In the genomic region with DNA sequence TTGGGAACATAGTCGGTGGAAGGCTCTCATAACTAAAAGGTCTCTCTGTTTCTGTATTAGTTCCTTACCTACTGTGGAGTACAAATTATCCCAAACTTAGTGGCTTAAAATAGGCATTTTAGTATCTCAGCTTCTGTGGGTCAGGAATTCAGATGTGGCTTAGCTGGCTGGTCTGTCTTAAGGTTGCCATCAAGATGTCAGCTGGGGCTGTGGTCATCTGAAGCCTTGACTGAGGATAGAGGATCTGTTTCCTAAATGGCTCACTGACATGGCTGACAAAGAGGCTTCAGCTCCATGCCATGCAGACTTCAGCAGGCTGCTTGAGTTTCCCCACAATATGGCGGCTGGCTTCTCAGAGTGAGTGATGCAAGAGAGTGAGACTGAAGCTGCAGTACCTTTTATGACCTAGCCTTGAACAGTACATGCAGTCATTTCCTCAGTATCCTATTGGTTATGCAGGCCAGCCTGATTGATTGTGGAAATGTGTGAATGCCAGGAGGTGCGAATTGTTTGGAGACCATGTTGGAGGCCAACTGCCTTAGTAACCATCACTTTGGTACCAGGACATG, we compare ENCODE assay signal across 1 cellular context.
A peak's percentile ranks its signal among the peaks of the same experiment; 100 is the strongest.
TF ChIP-seq lines count a peak whose summit lies in the region.

No MANE protein-coding gene starts in this region.

TF ChIP-seq in K562, 482 proteins besides CTCF, POLR2A, EP300 and RAD21 (continued from another document):
- TF ChIP-seq ATF2 (CRISPR knock-in tag; IDR thresholded peaks at IDR 0.05) = peak; percentile 89
- peak; percentile 26; the same call in 1 of the 2 replicates for TF ChIP-seq HCFC1 (IDR thresholded peaks at IDR 0.05; ENCODE audit: low read depth, low read length)
- TF ChIP-seq SMC3 (conservative IDR thresholded peaks at IDR 0.05; ENCODE audit: insufficient read depth, low read depth, low read length) = no peak
- TF ChIP-seq, protein P1, sequence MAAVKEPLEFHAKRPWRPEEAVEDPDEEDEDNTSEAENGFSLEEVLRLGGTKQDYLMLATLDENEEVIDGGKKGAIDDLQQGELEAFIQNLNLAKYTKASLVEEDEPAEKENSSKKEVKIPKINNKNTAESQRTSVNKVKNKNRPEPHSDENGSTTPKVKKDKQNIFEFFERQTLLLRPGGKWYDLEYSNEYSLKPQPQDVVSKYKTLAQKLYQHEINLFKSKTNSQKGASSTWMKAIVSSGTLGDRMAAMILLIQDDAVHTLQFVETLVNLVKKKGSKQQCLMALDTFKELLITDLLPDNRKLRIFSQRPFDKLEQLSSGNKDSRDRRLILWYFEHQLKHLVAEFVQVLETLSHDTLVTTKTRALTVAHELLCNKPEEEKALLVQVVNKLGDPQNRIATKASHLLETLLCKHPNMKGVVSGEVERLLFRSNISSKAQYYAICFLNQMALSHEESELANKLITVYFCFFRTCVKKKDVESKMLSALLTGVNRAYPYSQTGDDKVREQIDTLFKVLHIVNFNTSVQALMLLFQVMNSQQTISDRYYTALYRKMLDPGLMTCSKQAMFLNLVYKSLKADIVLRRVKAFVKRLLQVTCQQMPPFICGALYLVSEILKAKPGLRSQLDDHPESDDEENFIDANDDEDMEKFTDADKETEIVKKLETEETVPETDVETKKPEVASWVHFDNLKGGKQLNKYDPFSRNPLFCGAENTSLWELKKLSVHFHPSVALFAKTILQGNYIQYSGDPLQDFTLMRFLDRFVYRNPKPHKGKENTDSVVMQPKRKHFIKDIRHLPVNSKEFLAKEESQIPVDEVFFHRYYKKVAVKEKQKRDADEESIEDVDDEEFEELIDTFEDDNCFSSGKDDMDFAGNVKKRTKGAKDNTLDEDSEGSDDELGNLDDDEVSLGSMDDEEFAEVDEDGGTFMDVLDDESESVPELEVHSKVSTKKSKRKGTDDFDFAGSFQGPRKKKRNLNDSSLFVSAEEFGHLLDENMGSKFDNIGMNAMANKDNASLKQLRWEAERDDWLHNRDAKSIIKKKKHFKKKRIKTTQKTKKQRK (IDR thresholded peaks at IDR 0.05; ENCODE audit: borderline replicate concordance, low read depth, low read length) = no peak
- TF ChIP-seq ZNF24 (IDR thresholded peaks at IDR 0.05) = 0 out of 2 replicates have a peak, but pooled peaks have one; percentile 35
- TF ChIP-seq IRF9 (tag; IDR thresholded peaks at IDR 0.05) = peak; percentile 57
- peak; percentile 62; the same call in 1 of the 2 replicates for TF ChIP-seq ZEB2 (IDR thresholded peaks at IDR 0.05)
- no peak for TF ChIP-seq SRSF9 (IDR thresholded peaks at IDR 0.05; ENCODE audit: borderline replicate concordance, low read depth, low read length)
- TF ChIP-seq CBX3 (IDR thresholded peaks at IDR 0.05; ENCODE audit: borderline replicate concordance in 1 of 2, low read length in 2 of 2) = peak in 1 of 2 experiments; percentile 95; a peak in 2 of 3 replicates
- peak; percentile 73 for TF ChIP-seq ZNF280A (IDR thresholded peaks at IDR 0.05; ENCODE audit: low read depth, partially characterized antibody)
- TF ChIP-seq YY1 (IDR thresholded peaks at IDR 0.05; ENCODE audit: borderline replicate concordance in 1 of 3, control insufficient read depth in 1 of 3, extremely low read depth in 1 of 3, insufficient read depth in 3 of 3, insufficient read length in 1 of 3, insufficient replicate concordance in 2 of 3, low read depth in 1 of 3, low read length in 2 of 3) = peak; percentile 43 to 92 (median 82)
- no peak for TF ChIP-seq KDM2B (CRISPR knock-in tag; IDR thresholded peaks at IDR 0.05)
- peak; percentile 17; the same call in 1 of the 2 replicates for TF ChIP-seq JUND (IDR thresholded peaks at IDR 0.05; ENCODE audit: borderline replicate concordance, low read depth, low read length)
- TF ChIP-seq JUND (tag; IDR thresholded peaks at IDR 0.05; ENCODE audit: borderline replicate concordance, low read depth, low read length) = 0 out of 3 replicates have a peak, but pooled peaks have one; percentile 43
- TF ChIP-seq CEBPG (CRISPR knock-in tag; IDR thresholded peaks at IDR 0.05) = peak; percentile 98
- TF ChIP-seq CEBPG (tag; conservative IDR thresholded peaks at IDR 0.05 in 1 of 2, IDR thresholded peaks at IDR 0.05 in 1 of 2) = peak in 1 of 2 experiments; percentile 94; a peak in 2 of 4 replicates
- TF ChIP-seq RUNX1 (IDR thresholded peaks at IDR 0.05; ENCODE audit: low read depth) = no peak
- TF ChIP-seq ZNF445 (CRISPR knock-in tag; IDR thresholded peaks at IDR 0.05; ENCODE audit: low read depth) = no peak
- TF ChIP-seq POU5F1 (IDR thresholded peaks at IDR 0.05; ENCODE audit: borderline replicate concordance, low read depth, low read length, partially characterized antibody) = no peak
- TF ChIP-seq, protein P2, sequence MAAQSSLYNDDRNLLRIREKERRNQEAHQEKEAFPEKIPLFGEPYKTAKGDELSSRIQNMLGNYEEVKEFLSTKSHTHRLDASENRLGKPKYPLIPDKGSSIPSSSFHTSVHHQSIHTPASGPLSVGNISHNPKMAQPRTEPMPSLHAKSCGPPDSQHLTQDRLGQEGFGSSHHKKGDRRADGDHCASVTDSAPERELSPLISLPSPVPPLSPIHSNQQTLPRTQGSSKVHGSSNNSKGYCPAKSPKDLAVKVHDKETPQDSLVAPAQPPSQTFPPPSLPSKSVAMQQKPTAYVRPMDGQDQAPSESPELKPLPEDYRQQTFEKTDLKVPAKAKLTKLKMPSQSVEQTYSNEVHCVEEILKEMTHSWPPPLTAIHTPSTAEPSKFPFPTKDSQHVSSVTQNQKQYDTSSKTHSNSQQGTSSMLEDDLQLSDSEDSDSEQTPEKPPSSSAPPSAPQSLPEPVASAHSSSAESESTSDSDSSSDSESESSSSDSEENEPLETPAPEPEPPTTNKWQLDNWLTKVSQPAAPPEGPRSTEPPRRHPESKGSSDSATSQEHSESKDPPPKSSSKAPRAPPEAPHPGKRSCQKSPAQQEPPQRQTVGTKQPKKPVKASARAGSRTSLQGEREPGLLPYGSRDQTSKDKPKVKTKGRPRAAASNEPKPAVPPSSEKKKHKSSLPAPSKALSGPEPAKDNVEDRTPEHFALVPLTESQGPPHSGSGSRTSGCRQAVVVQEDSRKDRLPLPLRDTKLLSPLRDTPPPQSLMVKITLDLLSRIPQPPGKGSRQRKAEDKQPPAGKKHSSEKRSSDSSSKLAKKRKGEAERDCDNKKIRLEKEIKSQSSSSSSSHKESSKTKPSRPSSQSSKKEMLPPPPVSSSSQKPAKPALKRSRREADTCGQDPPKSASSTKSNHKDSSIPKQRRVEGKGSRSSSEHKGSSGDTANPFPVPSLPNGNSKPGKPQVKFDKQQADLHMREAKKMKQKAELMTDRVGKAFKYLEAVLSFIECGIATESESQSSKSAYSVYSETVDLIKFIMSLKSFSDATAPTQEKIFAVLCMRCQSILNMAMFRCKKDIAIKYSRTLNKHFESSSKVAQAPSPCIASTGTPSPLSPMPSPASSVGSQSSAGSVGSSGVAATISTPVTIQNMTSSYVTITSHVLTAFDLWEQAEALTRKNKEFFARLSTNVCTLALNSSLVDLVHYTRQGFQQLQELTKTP (IDR thresholded peaks at IDR 0.05; ENCODE audit: low read depth in 1 of 2, partially characterized antibody in 2 of 2) = peak in 1 of 2 experiments; percentile 48
- TF ChIP-seq HNRNPLL (IDR thresholded peaks at IDR 0.05; ENCODE audit: low read depth, low read length, poor library complexity, severe bottlenecking) = no peak
- TF ChIP-seq MYC (IDR thresholded peaks at IDR 0.05; ENCODE audit: low read depth, low read length) = 0 out of 2 replicates have a peak, but pooled peaks have one; percentile 11
- TF ChIP-seq MYC (CRISPR knock-in tag; IDR thresholded peaks at IDR 0.05; ENCODE audit: borderline replicate concordance, low read depth) = no peak
